Comparison of ENCODE assay signal across 12 cellular contexts in the genomic region with DNA sequence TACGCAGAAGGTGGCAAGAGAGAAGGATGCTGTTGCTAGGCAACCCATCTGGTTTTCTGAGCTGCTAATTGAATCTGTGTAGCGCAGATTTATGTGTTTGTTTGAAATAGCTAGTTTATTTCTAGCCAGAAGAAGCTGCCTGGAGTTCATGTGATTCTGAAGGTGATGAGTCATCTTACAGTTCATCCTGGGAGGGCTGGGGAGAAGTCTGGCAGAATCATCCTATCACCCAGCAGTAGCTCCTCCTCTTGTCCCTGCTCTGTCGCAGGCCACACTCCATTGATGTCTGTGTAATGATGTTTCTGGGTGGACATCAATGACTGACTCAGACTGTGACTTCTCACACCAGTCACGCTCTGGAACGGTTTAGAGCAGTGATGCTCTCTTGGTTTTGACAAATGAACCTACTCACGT. TPM values are rescaled to one million over a fixed set of nuclear protein-coding genes. Genes with fewer than 3 reads are reported as not detected.
A peak's percentile ranks its signal among the peaks of the same experiment; 100 is the strongest.
DNase-seq lines count a peak whose midpoint lies in the region; ATAC-seq and TF ChIP-seq lines count a peak whose summit lies in the region.
"Had no signal": no experiment of that assay in that cellular context is flagged by ENCODE, and none has a peak within 500 bp of the region (broad histone marks: within the 10 kb centered on the region; RNA-seq: fewer than 3 reads in every experiment).

No MANE protein-coding gene starts in this region.

- H3K9me3 ChIP-seq in transverse colon = no peaks in the 10 kb centered on the region
- no peaks in the 10 kb centered on the region for H3K9me3 ChIP-seq in tibial nerve

- no peak overlapping the region for H3K4me3 ChIP-seq in transverse colon
- no peak overlapping the region for H3K4me3 ChIP-seq in tibial nerve

- H3K4me1 Mint-ChIP-seq in activated CD4-positive, alpha-beta T cell treated with anti-CD3 and anti-CD28 coated beads, Interleukin-2, amount 10 ng/mL, durations not matched to agents 24 days and 14 days = peaks cover 8% of the 10 kb centered on the region
- peaks cover 7 to 14% (median 12%) of the 10 kb centered on the region in 4 donors for H3K4me1 Mint-ChIP-seq in naive thymus-derived CD8-positive, alpha-beta T cell

- no peaks in the 10 kb centered on the region for H3K9me3 Mint-ChIP-seq in activated CD4-positive, alpha-beta T cell treated with anti-CD3 and anti-CD28 coated beads, Interleukin-2, amount 10 ng/mL, durations not matched to agents 24 days and 14 days
- H3K9me3 Mint-ChIP-seq in naive thymus-derived CD8-positive, alpha-beta T cell = no peaks in the 10 kb centered on the region
- H3K9me3 Mint-ChIP-seq: activated naive CD8-positive, alpha-beta T cell treated with anti-CD3 and anti-CD28 coated beads for 36 hours; CD4-positive, CD25-positive, alpha-beta regulatory T cell had no signal

- H3K27ac ChIP-seq in transverse colon = peak overlapping the region; percentile 24 to 45 (median 28)
- H3K27ac ChIP-seq in tibial nerve = no peak overlapping the region

- WGBS in transverse colon (ENCODE audit: low coverage in 1 of 2), 2 donors = 50 to 68% methylated on average over 3 to 6 of the region's 6 CpGs
- WGBS in tibial nerve, 2 donors = 34 to 40% methylated on average over 6 of the region's 6 CpGs

- no peak overlapping the region for H3K27ac Mint-ChIP-seq in activated CD4-positive, alpha-beta T cell treated with anti-CD3 and anti-CD28 coated beads, Interleukin-2, amount 10 ng/mL, durations not matched to agents 24 days and 14 days
- no peak overlapping the region for H3K27ac Mint-ChIP-seq in naive thymus-derived CD8-positive, alpha-beta T cell
- H3K27ac Mint-ChIP-seq: activated naive CD8-positive, alpha-beta T cell treated with anti-CD3 and anti-CD28 coated beads for 36 hours; CD4-positive, CD25-positive, alpha-beta regulatory T cell had no signal

- TF ChIP-seq EP300 in transverse colon (IDR thresholded peaks at IDR 0.05; ENCODE audit: low read depth) (no peak), tibial nerve (IDR thresholded peaks at IDR 0.05) (no peak)

- peaks cover 19% of the 10 kb centered on the region for H3K27me3 ChIP-seq in transverse colon
- peaks cover 0 to 8% of the 10 kb centered on the region in 2 donors for H3K27me3 ChIP-seq in tibial nerve

- in situ Hi-C loops in transverse colon (cut with MboI; ENCODE audit: low pct_ligation_motif_present in 1 of 4, low pct_unique_long_range_greater_than_20kb in 1 of 4, low sequenced_read_pairs in 3 of 4) = loop anchor here in 3 of 4 donors (10.0 to 25.0 kb wide), 3 partner anchors 55 to 508 kb away; a partner anchor contains a TSS

- H3K27me3 Mint-ChIP-seq in activated CD4-positive, alpha-beta T cell treated with anti-CD3 and anti-CD28 coated beads, Interleukin-2, amount 10 ng/mL, durations not matched to agents 24 days and 14 days = peaks cover 13% of the 10 kb centered on the region
- peaks cover 2 to 20% (median 12%) of the 10 kb centered on the region in 5 donors for H3K27me3 Mint-ChIP-seq in naive thymus-derived CD8-positive, alpha-beta T cell

- peaks cover 6 to 13% (median 10%) of the 10 kb centered on the region in 4 donors for H3K4me1 ChIP-seq in transverse colon
- peaks cover 0 to 8% (median 6%) of the 10 kb centered on the region in 4 donors for H3K4me1 ChIP-seq in tibial nerve

- peak; percentile 9 for DNase-seq in activated CD4-positive, alpha-beta T cell treated with anti-CD3 and anti-CD28 coated beads for 48 hours
- DNase-seq in activated CD4-positive, alpha-beta T cell treated with anti-CD3 and anti-CD28 coated beads, Interleukin-2, amount 10 ng/mL, durations not matched to agents 24 days and 14 days = no peak
- DNase-seq in RPMI8226 (peak; percentile 23), globus pallidus (ENCODE audit: low spot score) (peak; percentile 61), transverse colon (peak; percentile 10), tibial nerve (ENCODE audit: low spot score in 2 of 2) (no peak)
- no peak for DNase-seq in naive thymus-derived CD8-positive, alpha-beta T cell
- DNase-seq: activated naive CD8-positive, alpha-beta T cell treated with anti-CD3 and anti-CD28 coated beads for 36 hours; CD4-positive, CD25-positive, alpha-beta regulatory T cell had no signal

- no peak overlapping the region for H3K4me3 Mint-ChIP-seq in activated CD4-positive, alpha-beta T cell treated with anti-CD3 and anti-CD28 coated beads, Interleukin-2, amount 10 ng/mL, durations not matched to agents 24 days and 14 days
- H3K4me3 Mint-ChIP-seq in naive thymus-derived CD8-positive, alpha-beta T cell = no peak overlapping the region
- H3K4me3 Mint-ChIP-seq: activated naive CD8-positive, alpha-beta T cell treated with anti-CD3 and anti-CD28 coated beads for 36 hours had no signal

- TF ChIP-seq CTCF in transverse colon (IDR thresholded peaks at IDR 0.05) (no peak), tibial nerve (IDR thresholded peaks at IDR 0.05) (no peak)

- peaks cover 2% of the 10 kb centered on the region for H3K36me3 Mint-ChIP-seq in activated CD4-positive, alpha-beta T cell treated with anti-CD3 and anti-CD28 coated beads, Interleukin-2, amount 10 ng/mL, durations not matched to agents 24 days and 14 days (ENCODE audit: low read depth)
- no peaks in the 10 kb centered on the region for H3K36me3 Mint-ChIP-seq in naive thymus-derived CD8-positive, alpha-beta T cell
- H3K36me3 Mint-ChIP-seq: activated naive CD8-positive, alpha-beta T cell treated with anti-CD3 and anti-CD28 coated beads for 36 hours; CD4-positive, CD25-positive, alpha-beta regulatory T cell had no signal

- H3K36me3 ChIP-seq in transverse colon (no peaks in the 10 kb centered on the region), tibial nerve (no peaks in the 10 kb centered on the region)

- intact Hi-C loops in activated CD4-positive, alpha-beta T cell treated with anti-CD3 and anti-CD28 coated beads, Interleukin-2, amount 10 ng/mL, durations not matched to agents 24 days and 14 days (cut with micrococcal nuclease) = loop anchor here (5.0 kb wide), 2 partner anchors 263 to 718 kb away; a partner anchor contains a TSS
- intact Hi-C loops in transverse colon (cut with DNase I; ENCODE audit: low total_unique reads) = loop anchor here (5.0 kb wide), 1 partner anchor 58 kb away; a partner anchor contains a TSS

- TF ChIP-seq POLR2A in transverse colon (IDR thresholded peaks at IDR 0.05) = no peak
- no peak for TF ChIP-seq POLR2A in tibial nerve (IDR thresholded peaks at IDR 0.05)

- POLR2A ChIA-PET in naive thymus-derived CD8-positive, alpha-beta T cell (lab: Charles Lee) = no interaction called here

- no peak for ATAC-seq in HG03520 (IDR thresholded peaks at IDR 0.05; ENCODE audit: unreplicated experiment)
- ATAC-seq in naive thymus-derived CD8-positive, alpha-beta T cell = no peak

RNA-seq across cellular contexts. Expression of a gene that starts 4.8 kb away (rescaled TPM):
- total RNA-seq in activated CD4-positive, alpha-beta T cell treated with anti-CD3 and anti-CD28 coated beads, Interleukin-2, amount 10 ng/mL, durations not matched to agents 24 days and 14 days = 95.6 and 96.5 TPM in 2 replicates
- total RNA-seq in transverse colon (10 to 100 TPM; 70.3 to 80.1 (median 76.4) TPM), tibial nerve (100 to 1,000 TPM in 1 of 4 donors, 10 to 100 TPM in 3; 86.1 to 108 (median 92.9) TPM)
- total RNA-seq in naive thymus-derived CD8-positive, alpha-beta T cell = 100 to 1,000 TPM in 1 of 2 experiments, 10 to 100 TPM in 1; 97.5 to 103 TPM
- polyA plus RNA-seq in naive thymus-derived CD8-positive, alpha-beta T cell = 100 to 1,000 TPM; 126 to 149 (median 146) TPM

RNA-seq across cellular contexts. Expression of a gene that starts 5.6 kb away (rescaled TPM):
- not detected in 2 replicates for total RNA-seq in activated CD4-positive, alpha-beta T cell treated with anti-CD3 and anti-CD28 coated beads, Interleukin-2, amount 10 ng/mL, durations not matched to agents 24 days and 14 days
- not detected for total RNA-seq in transverse colon
- total RNA-seq in tibial nerve = not detected
- not detected for total RNA-seq in naive thymus-derived CD8-positive, alpha-beta T cell
- polyA plus RNA-seq in naive thymus-derived CD8-positive, alpha-beta T cell = not detected
- total RNA-seq: activated naive CD8-positive, alpha-beta T cell treated with anti-CD3 and anti-CD28 coated beads for 36 hours; CD4-positive, CD25-positive, alpha-beta regulatory T cell; kidney epithelial cell; T-helper 1 cell treated with Interleukin-12 subunit alpha and Interleukin-12 subunit beta and Interleukin-4 antibody, amounts not matched to agents 30 ng/mL and 1 ng/mL, for 36 hours had no signal
- polyA plus RNA-seq: CD4-positive, CD25-positive, alpha-beta regulatory T cell had no signal

RNA-seq across cellular contexts. Expression of a gene that starts 57.8 kb away (rescaled TPM):
- 104 and 105 TPM in 2 replicates for total RNA-seq in activated CD4-positive, alpha-beta T cell treated with anti-CD3 and anti-CD28 coated beads, Interleukin-2, amount 10 ng/mL, durations not matched to agents 24 days and 14 days
- total RNA-seq in transverse colon (100 to 1,000 TPM in 1 of 4 donors, 10 to 100 TPM in 3; 55.4 to 104 (median 84.0) TPM), tibial nerve (10 to 100 TPM; 43.2 to 72.5 (median 49.2) TPM)
- 10 to 100 TPM; 54.7 to 57.9 TPM for total RNA-seq in naive thymus-derived CD8-positive, alpha-beta T cell
- 100 to 1,000 TPM; 103 to 109 (median 106) TPM for polyA plus RNA-seq in naive thymus-derived CD8-positive, alpha-beta T cell

Comparison
In these comparisons a context has a peak if more than half of its experiments do, and no peak if none do; other contexts are left out.
1. DNase-seq: peak in activated CD4-positive, alpha-beta T cell treated with anti-CD3 and anti-CD28 coated beads for 48 hours (single experiment), RPMI8226 (single experiment), globus pallidus (single experiment) and transverse colon (single experiment); none in activated CD4-positive, alpha-beta T cell treated with anti-CD3 and anti-CD28 coated beads, Interleukin-2, amount 10 ng/mL, durations not matched to agents 24 days and 14 days (single experiment), tibial nerve (0 of 2) and naive thymus-derived CD8-positive, alpha-beta T cell (0 of 10).
2. H3K27ac ChIP-seq: peak in transverse colon (4 of 4); none in tibial nerve (0 of 4).